Comparison of ENCODE assay signal across 7 cellular contexts in genomic region chr1:59971464-59971911, GRCh38. TPM values are rescaled to one million over a fixed set of nuclear protein-coding genes. Genes with fewer than 3 reads are reported as not detected.
DNase-seq lines count a peak whose midpoint lies in the region; ATAC-seq and TF ChIP-seq lines count a peak whose summit lies in the region.

No MANE protein-coding gene starts in this region.

- H3K4me3 ChIP-seq in WERI-Rb-1 (ENCODE audit: low read depth, low read length) = peak overlapping the region; percentile 19
- H3K4me3 ChIP-seq in lower leg skin (ENCODE audit: low read depth, poor library complexity, severe bottlenecking) = no peak overlapping the region

- peak; percentile 78 for ATAC-seq in HG02981 (IDR thresholded peaks at IDR 0.05; ENCODE audit: unreplicated experiment)

- intact Hi-C loops in lower leg skin (cut with DNase I; ENCODE audit: low total_unique reads) = loop anchor here (10.0 kb wide), 1 partner anchor 993 kb away; no protein-coding TSS in a partner anchor

- WGBS in lower leg skin, 2 donors = 13 to 17% methylated on average over 19 of the region's 19 CpGs

- peak; percentile 91 for DNase-seq in NCI-H2171 treated with DMSO at 0.1 percent for 48 hours (lab: John Stamatoyannopoulos, UW)
- peak; percentile 77 for DNase-seq in WERI-Rb-1
- DNase-seq in dermis microvascular lymphatic vessel endothelial cell (ENCODE audit: low read depth in 2 of 2) = peak; percentile 3 to 52
- DNase-seq in lower leg skin (ENCODE audit: low spot score in 2 of 2) = peak; percentile 49 to 93
- DNase-seq in stimulated activated CD4-positive, alpha-beta T cell treated with anti-CD3 and anti-CD28 coated beads, TNF-alpha, amount 100 ng/mL, for 24 hours (ENCODE audit: low read depth in 3 of 3) = peak in 2 of 3 experiments; percentile 12 to 50

- TF ChIP-seq CTCF in GM12874 (IDR thresholded peaks at IDR 0.05; ENCODE audit: insufficient read depth, low read depth, low read length) = peak; percentile 91
- peak; percentile 86 for TF ChIP-seq CTCF in WERI-Rb-1 (IDR thresholded peaks at IDR 0.05; ENCODE audit: low read depth, low read length)
- peak in 1 of 3 donors; percentile 52 for TF ChIP-seq CTCF in lower leg skin (IDR thresholded peaks at IDR 0.05)

- no peaks in the 10 kb centered on the region for H3K9me3 ChIP-seq in WERI-Rb-1 (ENCODE audit: severe bottlenecking)

- H3K36me3 ChIP-seq in WERI-Rb-1 = no peaks in the 10 kb centered on the region

- no peak for TF ChIP-seq POLR2A in lower leg skin (IDR thresholded peaks at IDR 0.05)

- H3K27me3 ChIP-seq in WERI-Rb-1 (ENCODE audit: insufficient read depth, low read depth, severe bottlenecking) = no peaks in the 10 kb centered on the region

- H3K27ac ChIP-seq in WERI-Rb-1 = no peak overlapping the region

RNA-seq across cellular contexts. Expression of gene CYP2J2, which starts 44.9 kb away (rescaled TPM):
- 0.13 and 0.25 TPM in 2 replicates for total RNA-seq in dermis microvascular lymphatic vessel endothelial cell
- 10 to 100 TPM in 2 of 4 donors, 1 to 10 TPM in 2; 4.0 to 21.8 (median 7.9) TPM for total RNA-seq in lower leg skin

Comparison
In these comparisons a context has a peak if more than half of its experiments do, and no peak if none do; other contexts are left out.
1. DNase-seq: peak in every context shown above with its lines; median percentile 91 in NCI-H2171 treated with DMSO at 0.1 percent for 48 hours; 77 in WERI-Rb-1; 71 in lower leg skin; 31 in stimulated activated CD4-positive, alpha-beta T cell treated with anti-CD3 and anti-CD28 coated beads, TNF-alpha, amount 100 ng/mL, for 24 hours; 28 in dermis microvascular lymphatic vessel endothelial cell.